ENCODE assay signal across 19 cellular contexts in genomic region chr10:71295641-71296040, GRCh38.
"Had no signal": no experiment of that assay in that cellular context is flagged by ENCODE, and none has a peak within 500 bp of the region (broad histone marks: within the 10 kb centered on the region; RNA-seq: fewer than 3 reads in every experiment).

No MANE protein-coding gene starts in this region.

- H3K36me3 ChIP-seq: SJSA1 had no signal

- ATAC-seq: Panc1, PC-3 had no signal

- H3K9me3 ChIP-seq: MG63, SJSA1 had no signal

- H3K27ac ChIP-seq: RWPE1, SJSA1, SK-N-MC had no signal

- DNase-seq: Karpas-422, KG1, MG63, NCI-H1092, NCI-H1105 treated with DMSO at 0.1 percent for 48 hours, NCI-H1417 treated with DMSO at 0.1 percent for 48 hours, NCI-H146, NCI-H1694 treated with DMSO at 0.1 percent for 48 hours, NCI-H1930, NCI-H2081, NCI-H2107, NCI-H2227 treated with DMSO at 0.1 percent for 48 hours, NCI-H774, PC-3, SIG-M5 had no signal

- H3K4me3 ChIP-seq: MG63, SJSA1, SK-N-MC had no signal

- H3K4me1 ChIP-seq: SJSA1 had no signal

- H3K27me3 ChIP-seq: MG63, SJSA1 had no signal
